Comparison of ENCODE assay signal across 1 cellular context in the genomic region with DNA sequence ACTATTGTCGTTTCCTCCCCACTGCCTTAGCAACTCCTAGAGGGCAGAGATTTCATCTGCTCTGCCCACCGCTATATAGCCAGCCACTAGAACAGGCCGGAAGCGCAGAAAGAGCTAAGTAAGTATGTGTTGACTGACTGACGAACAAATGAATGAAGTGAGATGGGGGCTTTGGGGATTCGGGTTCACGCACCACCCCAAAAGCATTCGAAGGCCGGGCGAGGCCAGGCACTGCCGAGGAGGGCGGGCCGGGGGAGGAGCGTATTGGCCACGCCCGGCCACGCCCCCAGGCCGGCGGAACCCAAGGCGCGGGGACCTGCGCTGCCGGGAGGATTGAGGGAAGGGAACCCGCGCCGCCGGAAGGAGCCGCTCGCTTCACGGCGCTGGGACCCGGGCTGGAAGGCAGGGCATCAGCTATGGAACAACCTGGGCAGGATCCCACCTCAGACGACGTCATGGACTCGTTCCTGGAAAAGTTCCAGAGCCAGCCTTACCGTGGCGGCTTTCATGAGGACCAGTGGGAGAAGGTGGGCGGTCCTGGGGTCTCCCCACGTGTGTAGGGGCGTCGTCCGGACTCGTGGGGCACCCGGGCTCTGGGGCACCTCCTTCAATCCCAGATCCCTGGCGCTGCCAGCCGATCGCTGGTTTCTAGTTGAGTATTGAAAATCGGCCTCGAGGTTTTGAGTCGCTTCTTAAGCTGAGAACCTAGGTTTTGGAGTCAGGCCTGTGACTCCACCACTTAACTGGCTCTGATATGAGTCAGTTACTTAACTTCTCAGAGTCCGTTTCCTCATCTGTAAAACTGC.
TF ChIP-seq lines count a peak whose summit lies in the region.

A gene with protein sequence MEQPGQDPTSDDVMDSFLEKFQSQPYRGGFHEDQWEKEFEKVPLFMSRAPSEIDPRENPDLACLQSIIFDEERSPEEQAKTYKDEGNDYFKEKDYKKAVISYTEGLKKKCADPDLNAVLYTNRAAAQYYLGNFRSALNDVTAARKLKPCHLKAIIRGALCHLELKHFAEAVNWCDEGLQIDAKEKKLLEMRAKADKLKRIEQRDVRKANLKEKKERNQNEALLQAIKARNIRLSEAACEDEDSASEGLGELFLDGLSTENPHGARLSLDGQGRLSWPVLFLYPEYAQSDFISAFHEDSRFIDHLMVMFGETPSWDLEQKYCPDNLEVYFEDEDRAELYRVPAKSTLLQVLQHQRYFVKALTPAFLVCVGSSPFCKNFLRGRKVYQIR (plus strand): TSS at position 369 of the 806 bp plus-strand sequence. CDS start 48 bp downstream, at position 417.

TF ChIP-seq in K562, 482 proteins besides CTCF, POLR2A, EP300 and RAD21 (continued from another document and continues in another):
- TF ChIP-seq CREB1 (IDR thresholded peaks at IDR 0.05) (peak; percentile 56; the same call in 1 of the 2 replicates), CREB1 (CRISPR knock-in tag; IDR thresholded peaks at IDR 0.05) (peak; percentile 72; the same call in 1 of the 2 replicates), GABPB1 (CRISPR knock-in tag; IDR thresholded peaks at IDR 0.05) (peak; percentile 99), SMAD3 (CRISPR knock-in tag; conservative IDR thresholded peaks at IDR 0.05) (0 out of 2 replicates have a peak, but pooled peaks have one; percentile 52), FOXK2 (conservative IDR thresholded peaks at IDR 0.05 in 1 of 2, IDR thresholded peaks at IDR 0.05 in 1 of 2; ENCODE audit: low read depth in 2 of 2) (0 out of 4 replicates have a peak, but pooled peaks have one; percentile 28 to 45), BHLHE40 (IDR thresholded peaks at IDR 0.05; ENCODE audit: low read length) (peak; percentile 62), NBN (IDR thresholded peaks at IDR 0.05; ENCODE audit: low read depth) (0 out of 2 replicates have a peak, but pooled peaks have one; percentile 16), KDM4B (IDR thresholded peaks at IDR 0.05; ENCODE audit: borderline replicate concordance in 2 of 2, low read depth in 1 of 2) (peak in 1 of 2 experiments; percentile 98; a peak in 2 of 4 replicates), SMAD2 (IDR thresholded peaks at IDR 0.05; ENCODE audit: low read depth, low read length) (no peak)
- TF ChIP-seq, protein P1, sequence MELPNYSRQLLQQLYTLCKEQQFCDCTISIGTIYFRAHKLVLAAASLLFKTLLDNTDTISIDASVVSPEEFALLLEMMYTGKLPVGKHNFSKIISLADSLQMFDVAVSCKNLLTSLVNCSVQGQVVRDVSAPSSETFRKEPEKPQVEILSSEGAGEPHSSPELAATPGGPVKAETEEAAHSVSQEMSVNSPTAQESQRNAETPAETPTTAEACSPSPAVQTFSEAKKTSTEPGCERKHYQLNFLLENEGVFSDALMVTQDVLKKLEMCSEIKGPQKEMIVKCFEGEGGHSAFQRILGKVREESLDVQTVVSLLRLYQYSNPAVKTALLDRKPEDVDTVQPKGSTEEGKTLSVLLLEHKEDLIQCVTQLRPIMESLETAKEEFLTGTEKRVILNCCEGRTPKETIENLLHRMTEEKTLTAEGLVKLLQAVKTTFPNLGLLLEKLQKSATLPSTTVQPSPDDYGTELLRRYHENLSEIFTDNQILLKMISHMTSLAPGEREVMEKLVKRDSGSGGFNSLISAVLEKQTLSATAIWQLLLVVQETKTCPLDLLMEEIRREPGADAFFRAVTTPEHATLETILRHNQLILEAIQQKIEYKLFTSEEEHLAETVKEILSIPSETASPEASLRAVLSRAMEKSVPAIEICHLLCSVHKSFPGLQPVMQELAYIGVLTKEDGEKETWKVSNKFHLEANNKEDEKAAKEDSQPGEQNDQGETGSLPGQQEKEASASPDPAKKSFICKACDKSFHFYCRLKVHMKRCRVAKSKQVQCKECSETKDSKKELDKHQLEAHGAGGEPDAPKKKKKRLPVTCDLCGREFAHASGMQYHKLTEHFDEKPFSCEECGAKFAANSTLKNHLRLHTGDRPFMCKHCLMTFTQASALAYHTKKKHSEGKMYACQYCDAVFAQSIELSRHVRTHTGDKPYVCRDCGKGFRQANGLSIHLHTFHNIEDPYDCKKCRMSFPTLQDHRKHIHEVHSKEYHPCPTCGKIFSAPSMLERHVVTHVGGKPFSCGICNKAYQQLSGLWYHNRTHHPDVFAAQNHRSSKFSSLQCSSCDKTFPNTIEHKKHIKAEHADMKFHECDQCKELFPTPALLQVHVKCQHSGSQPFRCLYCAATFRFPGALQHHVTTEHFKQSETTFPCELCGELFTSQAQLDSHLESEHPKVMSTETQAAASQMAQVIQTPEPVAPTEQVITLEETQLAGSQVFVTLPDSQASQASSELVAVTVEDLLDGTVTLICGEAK (IDR thresholded peaks at IDR 0.05), result peak; percentile 99
- TF ChIP-seq, protein P1 (CRISPR knock-in tag; IDR thresholded peaks at IDR 0.05), result no peak
- TF ChIP-seq, protein P2, sequence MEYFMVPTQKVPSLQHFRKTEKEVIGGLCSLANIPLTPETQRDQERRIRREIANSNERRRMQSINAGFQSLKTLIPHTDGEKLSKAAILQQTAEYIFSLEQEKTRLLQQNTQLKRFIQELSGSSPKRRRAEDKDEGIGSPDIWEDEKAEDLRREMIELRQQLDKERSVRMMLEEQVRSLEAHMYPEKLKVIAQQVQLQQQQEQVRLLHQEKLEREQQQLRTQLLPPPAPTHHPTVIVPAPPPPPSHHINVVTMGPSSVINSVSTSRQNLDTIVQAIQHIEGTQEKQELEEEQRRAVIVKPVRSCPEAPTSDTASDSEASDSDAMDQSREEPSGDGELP (CRISPR knock-in tag; IDR thresholded peaks at IDR 0.05; ENCODE audit: borderline replicate concordance), result peak; percentile 86
- TF ChIP-seq, protein P3, sequence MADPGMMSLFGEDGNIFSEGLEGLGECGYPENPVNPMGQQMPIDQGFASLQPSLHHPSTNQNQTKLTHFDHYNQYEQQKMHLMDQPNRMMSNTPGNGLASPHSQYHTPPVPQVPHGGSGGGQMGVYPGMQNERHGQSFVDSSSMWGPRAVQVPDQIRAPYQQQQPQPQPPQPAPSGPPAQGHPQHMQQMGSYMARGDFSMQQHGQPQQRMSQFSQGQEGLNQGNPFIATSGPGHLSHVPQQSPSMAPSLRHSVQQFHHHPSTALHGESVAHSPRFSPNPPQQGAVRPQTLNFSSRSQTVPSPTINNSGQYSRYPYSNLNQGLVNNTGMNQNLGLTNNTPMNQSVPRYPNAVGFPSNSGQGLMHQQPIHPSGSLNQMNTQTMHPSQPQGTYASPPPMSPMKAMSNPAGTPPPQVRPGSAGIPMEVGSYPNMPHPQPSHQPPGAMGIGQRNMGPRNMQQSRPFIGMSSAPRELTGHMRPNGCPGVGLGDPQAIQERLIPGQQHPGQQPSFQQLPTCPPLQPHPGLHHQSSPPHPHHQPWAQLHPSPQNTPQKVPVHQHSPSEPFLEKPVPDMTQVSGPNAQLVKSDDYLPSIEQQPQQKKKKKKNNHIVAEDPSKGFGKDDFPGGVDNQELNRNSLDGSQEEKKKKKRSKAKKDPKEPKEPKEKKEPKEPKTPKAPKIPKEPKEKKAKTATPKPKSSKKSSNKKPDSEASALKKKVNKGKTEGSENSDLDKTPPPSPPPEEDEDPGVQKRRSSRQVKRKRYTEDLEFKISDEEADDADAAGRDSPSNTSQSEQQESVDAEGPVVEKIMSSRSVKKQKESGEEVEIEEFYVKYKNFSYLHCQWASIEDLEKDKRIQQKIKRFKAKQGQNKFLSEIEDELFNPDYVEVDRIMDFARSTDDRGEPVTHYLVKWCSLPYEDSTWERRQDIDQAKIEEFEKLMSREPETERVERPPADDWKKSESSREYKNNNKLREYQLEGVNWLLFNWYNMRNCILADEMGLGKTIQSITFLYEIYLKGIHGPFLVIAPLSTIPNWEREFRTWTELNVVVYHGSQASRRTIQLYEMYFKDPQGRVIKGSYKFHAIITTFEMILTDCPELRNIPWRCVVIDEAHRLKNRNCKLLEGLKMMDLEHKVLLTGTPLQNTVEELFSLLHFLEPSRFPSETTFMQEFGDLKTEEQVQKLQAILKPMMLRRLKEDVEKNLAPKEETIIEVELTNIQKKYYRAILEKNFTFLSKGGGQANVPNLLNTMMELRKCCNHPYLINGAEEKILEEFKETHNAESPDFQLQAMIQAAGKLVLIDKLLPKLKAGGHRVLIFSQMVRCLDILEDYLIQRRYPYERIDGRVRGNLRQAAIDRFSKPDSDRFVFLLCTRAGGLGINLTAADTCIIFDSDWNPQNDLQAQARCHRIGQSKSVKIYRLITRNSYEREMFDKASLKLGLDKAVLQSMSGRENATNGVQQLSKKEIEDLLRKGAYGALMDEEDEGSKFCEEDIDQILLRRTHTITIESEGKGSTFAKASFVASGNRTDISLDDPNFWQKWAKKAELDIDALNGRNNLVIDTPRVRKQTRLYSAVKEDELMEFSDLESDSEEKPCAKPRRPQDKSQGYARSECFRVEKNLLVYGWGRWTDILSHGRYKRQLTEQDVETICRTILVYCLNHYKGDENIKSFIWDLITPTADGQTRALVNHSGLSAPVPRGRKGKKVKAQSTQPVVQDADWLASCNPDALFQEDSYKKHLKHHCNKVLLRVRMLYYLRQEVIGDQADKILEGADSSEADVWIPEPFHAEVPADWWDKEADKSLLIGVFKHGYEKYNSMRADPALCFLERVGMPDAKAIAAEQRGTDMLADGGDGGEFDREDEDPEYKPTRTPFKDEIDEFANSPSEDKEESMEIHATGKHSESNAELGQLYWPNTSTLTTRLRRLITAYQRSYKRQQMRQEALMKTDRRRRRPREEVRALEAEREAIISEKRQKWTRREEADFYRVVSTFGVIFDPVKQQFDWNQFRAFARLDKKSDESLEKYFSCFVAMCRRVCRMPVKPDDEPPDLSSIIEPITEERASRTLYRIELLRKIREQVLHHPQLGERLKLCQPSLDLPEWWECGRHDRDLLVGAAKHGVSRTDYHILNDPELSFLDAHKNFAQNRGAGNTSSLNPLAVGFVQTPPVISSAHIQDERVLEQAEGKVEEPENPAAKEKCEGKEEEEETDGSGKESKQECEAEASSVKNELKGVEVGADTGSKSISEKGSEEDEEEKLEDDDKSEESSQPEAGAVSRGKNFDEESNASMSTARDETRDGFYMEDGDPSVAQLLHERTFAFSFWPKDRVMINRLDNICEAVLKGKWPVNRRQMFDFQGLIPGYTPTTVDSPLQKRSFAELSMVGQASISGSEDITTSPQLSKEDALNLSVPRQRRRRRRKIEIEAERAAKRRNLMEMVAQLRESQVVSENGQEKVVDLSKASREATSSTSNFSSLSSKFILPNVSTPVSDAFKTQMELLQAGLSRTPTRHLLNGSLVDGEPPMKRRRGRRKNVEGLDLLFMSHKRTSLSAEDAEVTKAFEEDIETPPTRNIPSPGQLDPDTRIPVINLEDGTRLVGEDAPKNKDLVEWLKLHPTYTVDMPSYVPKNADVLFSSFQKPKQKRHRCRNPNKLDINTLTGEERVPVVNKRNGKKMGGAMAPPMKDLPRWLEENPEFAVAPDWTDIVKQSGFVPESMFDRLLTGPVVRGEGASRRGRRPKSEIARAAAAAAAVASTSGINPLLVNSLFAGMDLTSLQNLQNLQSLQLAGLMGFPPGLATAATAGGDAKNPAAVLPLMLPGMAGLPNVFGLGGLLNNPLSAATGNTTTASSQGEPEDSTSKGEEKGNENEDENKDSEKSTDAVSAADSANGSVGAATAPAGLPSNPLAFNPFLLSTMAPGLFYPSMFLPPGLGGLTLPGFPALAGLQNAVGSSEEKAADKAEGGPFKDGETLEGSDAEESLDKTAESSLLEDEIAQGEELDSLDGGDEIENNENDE (IDR thresholded peaks at IDR 0.05; ENCODE audit: low read depth, low read length), result peak; percentile 30
- TF ChIP-seq, protein P4, sequence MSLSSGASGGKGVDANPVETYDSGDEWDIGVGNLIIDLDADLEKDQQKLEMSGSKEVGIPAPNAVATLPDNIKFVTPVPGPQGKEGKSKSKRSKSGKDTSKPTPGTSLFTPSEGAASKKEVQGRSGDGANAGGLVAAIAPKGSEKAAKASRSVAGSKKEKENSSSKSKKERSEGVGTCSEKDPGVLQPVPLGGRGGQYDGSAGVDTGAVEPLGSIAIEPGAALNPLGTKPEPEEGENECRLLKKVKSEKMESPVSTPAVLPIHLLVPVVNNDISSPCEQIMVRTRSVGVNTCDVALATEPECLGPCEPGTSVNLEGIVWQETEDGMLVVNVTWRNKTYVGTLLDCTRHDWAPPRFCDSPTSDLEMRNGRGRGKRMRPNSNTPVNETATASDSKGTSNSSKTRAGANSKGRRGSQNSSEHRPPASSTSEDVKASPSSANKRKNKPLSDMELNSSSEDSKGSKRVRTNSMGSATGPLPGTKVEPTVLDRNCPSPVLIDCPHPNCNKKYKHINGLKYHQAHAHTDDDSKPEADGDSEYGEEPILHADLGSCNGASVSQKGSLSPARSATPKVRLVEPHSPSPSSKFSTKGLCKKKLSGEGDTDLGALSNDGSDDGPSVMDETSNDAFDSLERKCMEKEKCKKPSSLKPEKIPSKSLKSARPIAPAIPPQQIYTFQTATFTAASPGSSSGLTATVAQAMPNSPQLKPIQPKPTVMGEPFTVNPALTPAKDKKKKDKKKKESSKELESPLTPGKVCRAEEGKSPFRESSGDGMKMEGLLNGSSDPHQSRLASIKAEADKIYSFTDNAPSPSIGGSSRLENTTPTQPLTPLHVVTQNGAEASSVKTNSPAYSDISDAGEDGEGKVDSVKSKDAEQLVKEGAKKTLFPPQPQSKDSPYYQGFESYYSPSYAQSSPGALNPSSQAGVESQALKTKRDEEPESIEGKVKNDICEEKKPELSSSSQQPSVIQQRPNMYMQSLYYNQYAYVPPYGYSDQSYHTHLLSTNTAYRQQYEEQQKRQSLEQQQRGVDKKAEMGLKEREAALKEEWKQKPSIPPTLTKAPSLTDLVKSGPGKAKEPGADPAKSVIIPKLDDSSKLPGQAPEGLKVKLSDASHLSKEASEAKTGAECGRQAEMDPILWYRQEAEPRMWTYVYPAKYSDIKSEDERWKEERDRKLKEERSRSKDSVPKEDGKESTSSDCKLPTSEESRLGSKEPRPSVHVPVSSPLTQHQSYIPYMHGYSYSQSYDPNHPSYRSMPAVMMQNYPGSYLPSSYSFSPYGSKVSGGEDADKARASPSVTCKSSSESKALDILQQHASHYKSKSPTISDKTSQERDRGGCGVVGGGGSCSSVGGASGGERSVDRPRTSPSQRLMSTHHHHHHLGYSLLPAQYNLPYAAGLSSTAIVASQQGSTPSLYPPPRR (CRISPR knock-in tag; IDR thresholded peaks at IDR 0.05; ENCODE audit: borderline replicate concordance), result peak; percentile 69; the same call in 1 of the 2 replicates
